Comparison of ENCODE assay signal across 1 cellular context in the genomic region with DNA sequence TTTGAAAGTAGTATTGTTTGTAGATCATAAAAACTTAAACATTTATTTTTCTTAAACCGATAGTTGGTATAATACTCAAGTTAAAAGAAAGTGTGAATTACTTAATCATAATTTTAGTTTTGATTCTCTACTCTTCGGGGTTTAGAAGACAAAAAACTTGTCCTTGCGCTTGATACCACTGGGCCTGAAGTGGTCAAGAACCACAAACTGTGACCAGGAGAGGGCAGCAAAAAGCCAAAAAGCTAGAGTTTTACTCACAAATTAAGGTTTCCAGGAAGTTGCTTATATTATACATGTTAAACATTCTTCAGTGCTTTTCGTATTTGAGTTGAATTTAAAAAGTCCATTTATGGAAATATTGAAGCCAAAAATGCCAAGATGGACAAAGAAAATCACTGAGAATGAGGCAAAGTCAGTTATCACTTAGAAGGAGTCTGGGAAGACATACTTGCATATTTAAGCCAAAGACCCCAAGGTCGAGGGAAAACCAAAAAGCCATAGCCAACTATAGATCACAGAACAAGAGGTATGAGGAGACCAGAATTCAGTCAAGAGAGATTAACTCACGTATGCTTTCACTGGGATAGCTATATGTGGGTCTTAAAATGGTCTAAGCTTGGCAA.
TF ChIP-seq lines count a peak whose summit lies in the region.

No MANE protein-coding gene starts in this region.

TF ChIP-seq in WTC11, 78 proteins besides CTCF, POLR2A, EP300 and RAD21 (continued from another document):
- TF ChIP-seq, protein P1, sequence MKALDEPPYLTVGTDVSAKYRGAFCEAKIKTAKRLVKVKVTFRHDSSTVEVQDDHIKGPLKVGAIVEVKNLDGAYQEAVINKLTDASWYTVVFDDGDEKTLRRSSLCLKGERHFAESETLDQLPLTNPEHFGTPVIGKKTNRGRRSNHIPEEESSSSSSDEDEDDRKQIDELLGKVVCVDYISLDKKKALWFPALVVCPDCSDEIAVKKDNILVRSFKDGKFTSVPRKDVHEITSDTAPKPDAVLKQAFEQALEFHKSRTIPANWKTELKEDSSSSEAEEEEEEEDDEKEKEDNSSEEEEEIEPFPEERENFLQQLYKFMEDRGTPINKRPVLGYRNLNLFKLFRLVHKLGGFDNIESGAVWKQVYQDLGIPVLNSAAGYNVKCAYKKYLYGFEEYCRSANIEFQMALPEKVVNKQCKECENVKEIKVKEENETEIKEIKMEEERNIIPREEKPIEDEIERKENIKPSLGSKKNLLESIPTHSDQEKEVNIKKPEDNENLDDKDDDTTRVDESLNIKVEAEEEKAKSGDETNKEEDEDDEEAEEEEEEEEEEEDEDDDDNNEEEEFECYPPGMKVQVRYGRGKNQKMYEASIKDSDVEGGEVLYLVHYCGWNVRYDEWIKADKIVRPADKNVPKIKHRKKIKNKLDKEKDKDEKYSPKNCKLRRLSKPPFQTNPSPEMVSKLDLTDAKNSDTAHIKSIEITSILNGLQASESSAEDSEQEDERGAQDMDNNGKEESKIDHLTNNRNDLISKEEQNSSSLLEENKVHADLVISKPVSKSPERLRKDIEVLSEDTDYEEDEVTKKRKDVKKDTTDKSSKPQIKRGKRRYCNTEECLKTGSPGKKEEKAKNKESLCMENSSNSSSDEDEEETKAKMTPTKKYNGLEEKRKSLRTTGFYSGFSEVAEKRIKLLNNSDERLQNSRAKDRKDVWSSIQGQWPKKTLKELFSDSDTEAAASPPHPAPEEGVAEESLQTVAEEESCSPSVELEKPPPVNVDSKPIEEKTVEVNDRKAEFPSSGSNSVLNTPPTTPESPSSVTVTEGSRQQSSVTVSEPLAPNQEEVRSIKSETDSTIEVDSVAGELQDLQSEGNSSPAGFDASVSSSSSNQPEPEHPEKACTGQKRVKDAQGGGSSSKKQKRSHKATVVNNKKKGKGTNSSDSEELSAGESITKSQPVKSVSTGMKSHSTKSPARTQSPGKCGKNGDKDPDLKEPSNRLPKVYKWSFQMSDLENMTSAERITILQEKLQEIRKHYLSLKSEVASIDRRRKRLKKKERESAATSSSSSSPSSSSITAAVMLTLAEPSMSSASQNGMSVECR (CRISPR knock-in tag; IDR thresholded peaks at IDR 0.05; ENCODE audit: borderline replicate concordance), result no peak
- TF ChIP-seq ESRRA (CRISPR knock-in tag; IDR thresholded peaks at IDR 0.05; ENCODE audit: borderline replicate concordance) (no peak), CBFB (CRISPR knock-in tag; IDR thresholded peaks at IDR 0.05; ENCODE audit: low read depth) (no peak)
- TF ChIP-seq, protein P2, sequence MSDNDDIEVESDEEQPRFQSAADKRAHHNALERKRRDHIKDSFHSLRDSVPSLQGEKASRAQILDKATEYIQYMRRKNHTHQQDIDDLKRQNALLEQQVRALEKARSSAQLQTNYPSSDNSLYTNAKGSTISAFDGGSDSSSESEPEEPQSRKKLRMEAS (CRISPR knock-in tag; IDR thresholded peaks at IDR 0.05), result no peak
